In the genomic region with DNA sequence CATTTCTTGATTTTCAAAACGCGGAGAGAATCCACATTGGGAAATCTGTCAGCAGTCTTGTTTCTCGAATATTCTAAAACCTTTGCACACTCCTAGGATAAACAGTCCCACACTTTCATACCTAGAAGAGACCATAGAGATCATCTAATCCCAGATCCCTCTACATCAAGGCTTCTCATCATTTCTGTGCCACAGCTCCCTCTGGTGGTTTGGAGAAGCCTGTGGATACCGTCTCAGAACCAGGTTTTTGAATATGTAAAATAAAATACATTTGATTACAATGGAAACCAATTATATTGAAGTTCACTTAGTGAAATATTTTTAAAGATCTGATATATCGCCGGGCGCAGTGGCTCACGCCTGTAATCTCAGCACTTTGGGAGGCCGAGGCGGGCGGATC, we compare ENCODE assay signal across 9 cellular contexts.
DNase-seq lines count a peak whose midpoint lies in the region; ATAC-seq and TF ChIP-seq lines count a peak whose summit lies in the region.
"Had no signal": no experiment of that assay in that cellular context is flagged by ENCODE, and none has a peak within 500 bp of the region (broad histone marks: within the 10 kb centered on the region; RNA-seq: fewer than 3 reads in every experiment).

No MANE protein-coding gene starts in this region.

- no peaks in the 10 kb centered on the region for H3K4me1 ChIP-seq in breast epithelium
- H3K4me1 ChIP-seq: BLaER1 treated with 17β-estradiol and CSF1 and Interleukin-3, amounts not matched to agents 10 nM and 100 nM had no signal

- H3K27ac ChIP-seq in breast epithelium = no peak overlapping the region
- H3K27ac ChIP-seq: BLaER1 treated with 17β-estradiol and CSF1 and Interleukin-3, amounts not matched to agents 10 nM and 100 nM had no signal

- ATAC-seq in HG03378 (IDR thresholded peaks at IDR 0.05; ENCODE audit: unreplicated experiment) (no peak), GM19395 (IDR thresholded peaks at IDR 0.05; ENCODE audit: unreplicated experiment) (no peak)

- TF ChIP-seq CTCF in breast epithelium (IDR thresholded peaks at IDR 0.05) (peak; percentile 31 to 36 (median 35)), neural crest cell (conservative IDR thresholded peaks at IDR 0.05) (peak; percentile 65)

- H3K4me1 Mint-ChIP-seq in neural crest cell = no peaks in the 10 kb centered on the region

- H3K27ac Mint-ChIP-seq in neural crest cell (ENCODE audit: unreplicated experiment) = no peak overlapping the region

- H3K36me3 Mint-ChIP-seq in neural crest cell (ENCODE audit: low read depth) = no peaks in the 10 kb centered on the region

- no peak overlapping the region for H3K4me3 ChIP-seq in breast epithelium
- H3K4me3 ChIP-seq: BLaER1 treated with 17β-estradiol and CSF1 and Interleukin-3, amounts not matched to agents 10 nM and 100 nM had no signal

- H3K36me3 ChIP-seq in breast epithelium = no peaks in the 10 kb centered on the region
- H3K36me3 ChIP-seq: BLaER1 treated with 17β-estradiol and CSF1 and Interleukin-3, amounts not matched to agents 10 nM and 100 nM had no signal

- H3K27me3 Mint-ChIP-seq in neural crest cell (ENCODE audit: low read depth) = peaks cover 15% of the 10 kb centered on the region

- no peaks in the 10 kb centered on the region for H3K9me3 ChIP-seq in breast epithelium

- H3K9me3 Mint-ChIP-seq in neural crest cell = no peaks in the 10 kb centered on the region

- TF ChIP-seq POLR2A in breast epithelium (IDR thresholded peaks at IDR 0.05) = no peak

- DNase-seq in NCI-H1417 (lab: John Stamatoyannopoulos, UW) (peak; percentile 8 to 61 (median 19)), NCI-H1417 treated with DMSO at 0.1 percent for 48 hours (lab: John Stamatoyannopoulos, UW) (no peak), M059J (ENCODE audit: low read depth) (peak; percentile 18), breast epithelium (ENCODE audit: low spot score in 2 of 2) (no peak), neural crest cell (ENCODE audit: low read depth, low spot score) (peak; percentile 21), hypothalamus (lab: John Stamatoyannopoulos, UW) (no peak)

- no peak overlapping the region for H3K4me3 Mint-ChIP-seq in neural crest cell

- intact Hi-C loops in breast epithelium (cut with DNase I; ENCODE audit: low total_unique reads) = no loop called here

- no peaks in the 10 kb centered on the region for H3K27me3 ChIP-seq in breast epithelium
- H3K27me3 ChIP-seq: BLaER1 treated with 17β-estradiol and CSF1 and Interleukin-3, amounts not matched to agents 10 nM and 100 nM had no signal

Comparison
In these comparisons a context has a peak if more than half of its experiments do, and no peak if none do; other contexts are left out.
1. DNase-seq: peak in NCI-H1417 (3 of 3), M059J (single experiment) and neural crest cell (single experiment); none in NCI-H1417 treated with DMSO at 0.1 percent for 48 hours (single experiment), breast epithelium (0 of 2) and hypothalamus (0 of 51).